In genomic region chr9:72304538-72304937, GRCh38 we compare ENCODE assay signal across 9 cellular contexts.
A peak's percentile ranks its signal among the peaks of the same experiment; 100 is the strongest.
DNase-seq lines count a peak whose midpoint lies in the region; ATAC-seq and TF ChIP-seq lines count a peak whose summit lies in the region.
"Had no signal": no experiment of that assay in that cellular context is flagged by ENCODE, and none has a peak within 500 bp of the region (broad histone marks: within the 10 kb centered on the region; RNA-seq: fewer than 3 reads in every experiment).

No MANE protein-coding gene starts in this region.

- no peaks in the 10 kb centered on the region for H3K79me1 ChIP-seq in mesenchymal stem cell (replicated peaks; ENCODE audit: low read length, poor library complexity, severe bottlenecking)

- H2BK5ac ChIP-seq in mesenchymal stem cell (ENCODE audit: low read depth, low read length, poor library complexity, severe bottlenecking) = no peak overlapping the region

- H3K27ac ChIP-seq in brain microvascular endothelial cell (no peak overlapping the region), mesenchymal stem cell (ENCODE audit: low read length, poor library complexity, severe bottlenecking) (no peak overlapping the region), thoracic aorta (no peak overlapping the region)

- no peak overlapping the region for H3K4me2 ChIP-seq in mesenchymal stem cell (ENCODE audit: low read length, poor library complexity, severe bottlenecking)

- peak overlapping the region; percentile 84 for H3K27ac Mint-ChIP-seq in activated CD4-positive, alpha-beta memory T cell treated with anti-CD3 and anti-CD28 coated beads, Interleukin-2, amount 10 ng/mL, durations not matched to agents 7 days and 5 days
- no peak overlapping the region for H3K27ac Mint-ChIP-seq in activated CD4-positive, alpha-beta memory T cell treated with anti-CD3 and anti-CD28 coated beads for 36 hours

- no peaks in the 10 kb centered on the region for H3K36me3 ChIP-seq in brain microvascular endothelial cell (replicated peaks)
- H3K36me3 ChIP-seq in mesenchymal stem cell (ENCODE audit: control insufficient read depth in 1 of 2, insufficient read depth in 2 of 2, low read depth in 1 of 2, low read length in 2 of 2) = no peaks in the 10 kb centered on the region
- H3K36me3 ChIP-seq in thoracic aorta = no peaks in the 10 kb centered on the region
- H3K36me3 ChIP-seq: pancreas had no signal

- H3K9me3 ChIP-seq in mesenchymal stem cell (ENCODE audit: control insufficient read depth, low read length) (no peaks in the 10 kb centered on the region), thoracic aorta (no peaks in the 10 kb centered on the region)
- H3K9me3 ChIP-seq: pancreas had no signal

- no peak overlapping the region for H2AFZ ChIP-seq in mesenchymal stem cell (ENCODE audit: low read depth, low read length)

- no peak overlapping the region for H2BK120ac ChIP-seq in mesenchymal stem cell (ENCODE audit: low read depth, low read length)

- H3K4me1 Mint-ChIP-seq in activated CD4-positive, alpha-beta memory T cell treated with anti-CD3 and anti-CD28 coated beads, Interleukin-2, amount 10 ng/mL, durations not matched to agents 7 days and 5 days = peaks cover 49% of the 10 kb centered on the region
- peaks cover 28% of the 10 kb centered on the region for H3K4me1 Mint-ChIP-seq in activated CD4-positive, alpha-beta memory T cell treated with anti-CD3 and anti-CD28 coated beads for 36 hours (ENCODE audit: low read depth)

- no peak overlapping the region for H3K14ac ChIP-seq in mesenchymal stem cell (ENCODE audit: low read length in 2 of 2)

- POLR2A ChIA-PET in activated CD4-positive, alpha-beta memory T cell treated with anti-CD3 and anti-CD28 coated beads, Interleukin-2, amount 10 ng/mL, durations not matched to agents 7 days and 5 days (lab: Charles Lee) = interaction anchor here (1.0 to 1.8 kb wide), 4 partner anchors 55 to 139 kb away, joined by 3 to 18 read pairs (median 8); partner anchors contain the start of gene ZFAND5
- POLR2A ChIA-PET in activated CD4-positive, alpha-beta memory T cell treated with anti-CD3 and anti-CD28 coated beads for 36 hours (lab: Charles Lee) = no interaction called here

- H4K8ac ChIP-seq in mesenchymal stem cell (ENCODE audit: low read length) = no peak overlapping the region

- no peaks in the 10 kb centered on the region for H3K27me3 ChIP-seq in brain microvascular endothelial cell (replicated peaks)
- H3K27me3 ChIP-seq in mesenchymal stem cell (ENCODE audit: control insufficient read depth in 1 of 2, insufficient read depth in 1 of 2, low read length in 2 of 2) = no peaks in the 10 kb centered on the region
- no peaks in the 10 kb centered on the region for H3K27me3 ChIP-seq in thoracic aorta (replicated peaks; ENCODE audit: insufficient read depth)
- H3K27me3 ChIP-seq: pancreas had no signal

- no peak for ATAC-seq in thoracic aorta (ENCODE audit: insufficient number of reproducible peaks, low FRiP score, low read depth)
- no peak for ATAC-seq in GM21515 (IDR thresholded peaks at IDR 0.05; ENCODE audit: unreplicated experiment)

- H2BK15ac ChIP-seq in mesenchymal stem cell (ENCODE audit: low read depth, poor library complexity, severe bottlenecking) = no peak overlapping the region

- no peak for DNase-seq in activated CD4-positive, alpha-beta memory T cell treated with anti-CD3 and anti-CD28 coated beads, Interleukin-2, amount 10 ng/mL, durations not matched to agents 7 days and 5 days
- no peak for DNase-seq in activated CD4-positive, alpha-beta memory T cell treated with anti-CD3 and anti-CD28 coated beads for 36 hours
- DNase-seq in brain microvascular endothelial cell (no peak), mesenchymal stem cell (no peak), thoracic aorta (ENCODE audit: low spot score) (no peak), GM19238 (ENCODE audit: insufficient read length, low spot score) (no peak), NCI-H2107 (lab: John Stamatoyannopoulos, UW) (no peak)

- H3K27me3 Mint-ChIP-seq in activated CD4-positive, alpha-beta memory T cell treated with anti-CD3 and anti-CD28 coated beads, Interleukin-2, amount 10 ng/mL, durations not matched to agents 7 days and 5 days = peaks cover 1% of the 10 kb centered on the region
- no peaks in the 10 kb centered on the region for H3K27me3 Mint-ChIP-seq in activated CD4-positive, alpha-beta memory T cell treated with anti-CD3 and anti-CD28 coated beads for 36 hours

- H3K9me3 Mint-ChIP-seq in activated CD4-positive, alpha-beta memory T cell treated with anti-CD3 and anti-CD28 coated beads, Interleukin-2, amount 10 ng/mL, durations not matched to agents 7 days and 5 days = peaks cover 7% of the 10 kb centered on the region
- H3K9me3 Mint-ChIP-seq in activated CD4-positive, alpha-beta memory T cell treated with anti-CD3 and anti-CD28 coated beads for 36 hours = no peaks in the 10 kb centered on the region

- no peak overlapping the region for H4K91ac ChIP-seq in mesenchymal stem cell (ENCODE audit: low read length)

- peak overlapping the region; percentile 28 for H3K4me3 ChIP-seq in brain microvascular endothelial cell (ENCODE audit: low read depth, low read length)
- peak overlapping the region in 1 of 2 experiments; percentile 72 for H3K4me3 ChIP-seq in mesenchymal stem cell (ENCODE audit: insufficient read depth in 1 of 2, low read depth in 1 of 2, low read length in 2 of 2)
- H3K4me3 ChIP-seq in thoracic aorta = peak overlapping the region; percentile 41
- H3K4me3 ChIP-seq: pancreas had no signal

- no peak overlapping the region for H3K18ac ChIP-seq in mesenchymal stem cell (ENCODE audit: low read depth in 1 of 2, low read length in 2 of 2)

- TF ChIP-seq CTCF in brain microvascular endothelial cell (IDR thresholded peaks at IDR 0.05; ENCODE audit: low read depth, low read length, missing control alignments) (no peak), thoracic aorta (IDR thresholded peaks at IDR 0.05) (no peak)

- no peak overlapping the region for H3K23ac ChIP-seq in mesenchymal stem cell (ENCODE audit: low read length in 2 of 2)

- H3K4me3 Mint-ChIP-seq in activated CD4-positive, alpha-beta memory T cell treated with anti-CD3 and anti-CD28 coated beads, Interleukin-2, amount 10 ng/mL, durations not matched to agents 7 days and 5 days = peak overlapping the region; percentile 54
- H3K4me3 Mint-ChIP-seq in activated CD4-positive, alpha-beta memory T cell treated with anti-CD3 and anti-CD28 coated beads for 36 hours = no peak overlapping the region

- H2BK12ac ChIP-seq in mesenchymal stem cell (ENCODE audit: low read length in 2 of 2) = no peak overlapping the region

- H3K36me3 Mint-ChIP-seq in activated CD4-positive, alpha-beta memory T cell treated with anti-CD3 and anti-CD28 coated beads, Interleukin-2, amount 10 ng/mL, durations not matched to agents 7 days and 5 days (ENCODE audit: low read depth) = peaks cover 3% of the 10 kb centered on the region
- H3K36me3 Mint-ChIP-seq in activated CD4-positive, alpha-beta memory T cell treated with anti-CD3 and anti-CD28 coated beads for 36 hours = no peaks in the 10 kb centered on the region

- intact Hi-C loops in activated CD4-positive, alpha-beta memory T cell treated with anti-CD3 and anti-CD28 coated beads for 36 hours (cut with micrococcal nuclease) = no loop called here

- H3K4me1 ChIP-seq in mesenchymal stem cell (ENCODE audit: control insufficient read depth, insufficient read depth, low read depth, low read length) = no peaks in the 10 kb centered on the region
- H3K4me1 ChIP-seq in thoracic aorta (ENCODE audit: control insufficient read depth in 1 of 2, low read depth in 2 of 2) = no peaks in the 10 kb centered on the region

- H3K9ac ChIP-seq in mesenchymal stem cell (ENCODE audit: low read length) = peak overlapping the region; percentile 83

- no peak overlapping the region for H2AK5ac ChIP-seq in mesenchymal stem cell (ENCODE audit: low read length, severe bottlenecking)

- no peak overlapping the region for H3K4ac ChIP-seq in mesenchymal stem cell (ENCODE audit: low read depth in 1 of 2, low read length in 2 of 2)

- 57% methylated on average over 1 of the region's 1 CpG for WGBS in mesenchymal stem cell

- CTCF ChIA-PET in activated CD4-positive, alpha-beta memory T cell treated with anti-CD3 and anti-CD28 coated beads, Interleukin-2, amount 10 ng/mL, durations not matched to agents 7 days and 5 days (lab: Charles Lee) = interaction anchor here (1.0 to 1.7 kb wide), 2 partner anchors 24 to 293 kb away, joined by 3 to 12 read pairs; no protein-coding TSS in a partner anchor
- CTCF ChIA-PET in activated CD4-positive, alpha-beta memory T cell treated with anti-CD3 and anti-CD28 coated beads for 36 hours (lab: Charles Lee) = interaction anchor here (0.6 to 0.9 kb wide), 2 partner anchors 25 to 1526 kb away, joined by 3 read pairs; no protein-coding TSS in a partner anchor

- in situ Hi-C loops in brain microvascular endothelial cell (cut with HindIII; ENCODE audit: low pct_ligation_motif_present, low sequenced_read_pairs) = no loop called here
